8 cellular contexts compared by ENCODE assay signal in genomic region chr5:112113565-112113964, GRCh38.
"Had no signal": no experiment of that assay in that cellular context is flagged by ENCODE, and none has a peak within 500 bp of the region (broad histone marks: within the 10 kb centered on the region; RNA-seq: fewer than 3 reads in every experiment).

No MANE protein-coding gene starts in this region.

- H3K4me2 ChIP-seq: GM23338 had no signal

- H3K9ac ChIP-seq: GM23248 had no signal

- H3K4me3 ChIP-seq: GM23248, GM23338, HAP-1 had no signal

- H3K36me3 ChIP-seq: HAP-1 had no signal

- H3K27ac ChIP-seq: GM23248 had no signal

- H2AFZ ChIP-seq: GM23248, GM23338 had no signal

- H3K9me3 ChIP-seq: HAP-1 had no signal

- DNase-seq: GM23248, GOT3, H7, H9, HCEC 1CT, HFFc6 had no signal

- H3K4me1 ChIP-seq: HAP-1 had no signal
